Comparison of ENCODE assay signal across 16 cellular contexts in the genomic region with DNA sequence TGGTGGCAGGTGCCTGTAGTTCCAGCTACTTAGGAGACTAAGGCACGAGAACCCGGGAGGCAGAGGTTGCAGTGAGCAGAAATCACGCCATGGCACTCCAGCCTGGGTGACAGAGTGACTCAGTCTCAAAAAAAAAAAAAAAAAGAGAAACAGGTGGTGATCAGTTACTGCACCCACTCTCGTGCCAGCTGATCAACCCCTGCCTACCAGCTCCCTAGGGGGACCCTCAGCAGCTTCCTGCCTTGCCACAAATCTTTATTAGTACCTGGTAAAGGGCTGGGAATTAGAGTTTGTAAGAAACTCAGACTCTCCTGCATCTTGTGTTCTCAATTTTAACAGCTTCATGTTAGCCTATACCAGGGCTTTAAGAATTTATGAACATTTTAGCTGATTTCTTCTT.
"Had no signal": no experiment of that assay in that cellular context is flagged by ENCODE, and none has a peak within 500 bp of the region (broad histone marks: within the 10 kb centered on the region; RNA-seq: fewer than 3 reads in every experiment).

No MANE protein-coding gene starts in this region.

- H3K9me3 ChIP-seq: ascending aorta, colonic mucosa, mucosa of descending colon, psoas muscle had no signal

- ATAC-seq: activated T-cell treated with anti-CD3 and anti-CD28 coated beads, Interleukin-2, amount 50 U/mL, for 72 hours; foreskin keratinocyte; mucosa of descending colon; naive thymus-derived CD4-positive, alpha-beta T cell; psoas muscle; right cardiac atrium; stimulated activated effector memory CD8-positive, alpha-beta T cell treated with anti-CD3 and anti-CD28 coated beads, Interleukin-12 subunit alpha, Interleukin-12 subunit beta, amount 100 ng/mL, for 72 hours had no signal

- H3K27ac ChIP-seq: ascending aorta, colonic mucosa, epithelial cell of prostate, foreskin keratinocyte, hepatocyte, psoas muscle had no signal

- H2AFZ ChIP-seq: hepatocyte had no signal

- H3K4me3 ChIP-seq: ascending aorta, colonic mucosa, hepatocyte, mucosa of descending colon, psoas muscle had no signal

- H3K4me2 ChIP-seq: hepatocyte had no signal

- H3K36me3 ChIP-seq: ascending aorta, colonic mucosa had no signal

- DNase-seq: activated CD4-positive, alpha-beta T cell treated with anti-CD3 and anti-CD28 coated beads, Interleukin-2, amount 50 U/mL, for 4 hours; activated effector memory CD4-positive, alpha-beta T cell treated with anti-CD3 and anti-CD28 coated beads, Interleukin-2, amount 50 U/mL, for 16 hours; activated naive CD4-positive, alpha-beta T cell treated with anti-CD3 and anti-CD28 coated beads, Interleukin-2, amount 50 U/mL, for 16 hours; activated T-cell treated with anti-CD3 and anti-CD28 coated beads, Interleukin-2, amount 50 U/mL, for 72 hours; colonic mucosa; foreskin keratinocyte; mucosa of descending colon; naive thymus-derived CD4-positive, alpha-beta T cell; right cardiac atrium; small intestine; stimulated activated CD4-positive, alpha-beta T cell treated with anti-CD3 and anti-CD28 coated beads, Interleukin-4, amount 100 ng/mL, for 24 hours had no signal

- H3K27me3 ChIP-seq: ascending aorta, colonic mucosa, foreskin keratinocyte, hepatocyte had no signal

- H3K79me2 ChIP-seq: hepatocyte had no signal

- H3K4me1 ChIP-seq: ascending aorta, colonic mucosa, foreskin keratinocyte, psoas muscle had no signal
